8 cellular contexts compared by ENCODE assay signal in the genomic region with DNA sequence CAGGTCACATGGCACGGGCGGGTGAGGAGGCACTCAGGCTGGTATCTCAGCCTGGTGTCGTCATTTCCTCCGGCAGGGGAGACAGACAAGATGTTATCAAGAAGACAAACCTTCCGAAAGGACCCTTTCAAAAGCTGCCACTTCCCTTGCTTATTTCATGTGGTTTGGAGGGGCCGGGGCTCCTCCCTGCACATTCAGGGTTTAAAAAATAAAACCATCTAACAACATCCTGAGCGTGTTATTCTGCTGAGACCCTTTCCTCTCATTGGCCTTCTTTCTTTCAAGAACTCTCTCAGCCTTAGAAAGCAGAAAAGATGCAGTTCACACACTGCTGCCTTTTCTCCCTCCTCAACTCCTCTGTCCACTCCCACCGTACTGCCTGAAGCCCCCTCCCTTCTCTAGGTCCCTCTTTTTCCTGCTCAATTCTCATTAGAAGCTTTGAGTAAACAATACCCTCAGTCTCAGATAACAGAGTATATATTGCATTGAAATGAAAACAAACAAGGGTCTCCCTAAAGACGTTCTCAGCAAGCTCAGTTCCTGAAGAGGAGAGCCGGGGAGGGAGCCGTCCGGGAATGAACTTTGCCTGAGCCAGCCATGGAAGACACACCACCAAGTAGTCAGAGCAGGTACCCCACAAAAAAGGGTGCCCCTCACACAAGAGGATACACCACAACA. TPM values are rescaled to one million over a fixed set of nuclear protein-coding genes. Genes with fewer than 3 reads are reported as not detected.
DNase-seq lines count a peak whose midpoint lies in the region; ATAC-seq and TF ChIP-seq lines count a peak whose summit lies in the region.

No MANE protein-coding gene starts in this region.

- H3K27ac Mint-ChIP-seq in activated T-cell treated with anti-CD3 and anti-CD28 coated beads, Interleukin-2, amount 50 U/mL, for 24 hours = peak overlapping the region; percentile 90

- no peaks in the 10 kb centered on the region for H3K27me3 Mint-ChIP-seq in activated T-cell treated with anti-CD3 and anti-CD28 coated beads, Interleukin-2, amount 50 U/mL, for 24 hours

- peak; percentile 81 for DNase-seq in NAMALWA (ENCODE audit: low spot score)
- peak; percentile 72 for DNase-seq in activated T-cell treated with anti-CD3 and anti-CD28 coated beads, Interleukin-2, amount 50 U/mL, for 24 hours
- no peak for DNase-seq in hepatocyte (ENCODE audit: low spot score)
- DNase-seq in stimulated activated CD8-positive, alpha-beta memory T cell treated with anti-CD3 and anti-CD28 coated beads, Interleukin-12 subunit alpha, Interleukin-12 subunit beta, amount 100 ng/mL, for 4 hours (ENCODE audit: low read depth) = peak; percentile 70
- DNase-seq in DMS53 treated with DMSO at 0.1 percent for 48 hours (lab: John Stamatoyannopoulos, UW; ENCODE audit: unreplicated experiment) = no peak
- no peak for DNase-seq in globus pallidus (ENCODE audit: low spot score)
- DNase-seq in AML-193 (lab: John Stamatoyannopoulos, UW) = no peak

- H3K9me2 ChIP-seq in hepatocyte (replicated peaks; ENCODE audit: insufficient read depth) = no peaks in the 10 kb centered on the region

- peak overlapping the region; percentile 97 for H3K4me2 ChIP-seq in hepatocyte

- peaks cover 100% of the 10 kb centered on the region for H4K20me1 ChIP-seq in hepatocyte (ENCODE audit: insufficient read depth, poor library complexity, severe bottlenecking)

- 24% methylated on average over 12 of the region's 12 CpGs for WGBS in hepatocyte (ENCODE audit: low lambda C conversion rate, missing lambda C conversion rate)

- no peaks in the 10 kb centered on the region for H3K9me3 Mint-ChIP-seq in activated T-cell treated with anti-CD3 and anti-CD28 coated beads, Interleukin-2, amount 50 U/mL, for 24 hours

- H3K4me1 ChIP-seq in hepatocyte (ENCODE audit: insufficient read depth) = peaks cover 98% of the 10 kb centered on the region

- no peak overlapping the region for H2AFZ ChIP-seq in hepatocyte

- no peaks in the 10 kb centered on the region for H3K9me3 ChIP-seq in hepatocyte (ENCODE audit: low read depth)

- peak; percentile 53 for ATAC-seq in GM19468 (IDR thresholded peaks at IDR 0.05; ENCODE audit: extremely low read depth, unreplicated experiment)

- H3K79me2 ChIP-seq in hepatocyte = peaks cover 100% of the 10 kb centered on the region

- peak overlapping the region; percentile 100 for H3K27ac ChIP-seq in hepatocyte

- no peaks in the 10 kb centered on the region for H3K36me3 ChIP-seq in hepatocyte (replicated peaks; ENCODE audit: insufficient read depth, low read depth)

- H3K4me3 Mint-ChIP-seq in activated T-cell treated with anti-CD3 and anti-CD28 coated beads, Interleukin-2, amount 50 U/mL, for 24 hours = peak overlapping the region; percentile 71

- H3K36me3 Mint-ChIP-seq in activated T-cell treated with anti-CD3 and anti-CD28 coated beads, Interleukin-2, amount 50 U/mL, for 24 hours (ENCODE audit: low read depth) = peaks cover 47% of the 10 kb centered on the region

- peaks cover 92% of the 10 kb centered on the region for H3K4me1 Mint-ChIP-seq in activated T-cell treated with anti-CD3 and anti-CD28 coated beads, Interleukin-2, amount 50 U/mL, for 24 hours (ENCODE audit: low read depth)

- no peak for TF ChIP-seq CTCF in hepatocyte (IDR thresholded peaks at IDR 0.05; ENCODE audit: poor library complexity)

- peak overlapping the region; percentile 16 for H3K4me3 ChIP-seq in hepatocyte

- no peaks in the 10 kb centered on the region for H3K27me3 ChIP-seq in hepatocyte

RNA-seq across cellular contexts. Expression of a gene that starts 9.8 kb away (rescaled TPM):
- 66.2 and 71.1 TPM in 2 replicates for total RNA-seq in hepatocyte
- polyA plus RNA-seq in hepatocyte = 61.5 and 65.4 TPM in 2 replicates

Comparison
In these comparisons a context has a peak if more than half of its experiments do, and no peak if none do; other contexts are left out.
1. DNase-seq: peak in NAMALWA (single experiment), activated T-cell treated with anti-CD3 and anti-CD28 coated beads, Interleukin-2, amount 50 U/mL, for 24 hours (single experiment) and stimulated activated CD8-positive, alpha-beta memory T cell treated with anti-CD3 and anti-CD28 coated beads, Interleukin-12 subunit alpha, Interleukin-12 subunit beta, amount 100 ng/mL, for 4 hours (single experiment); none in hepatocyte (single experiment), DMS53 treated with DMSO at 0.1 percent for 48 hours (single experiment), globus pallidus (single experiment) and AML-193 (0 of 2).